16 cellular contexts compared by ENCODE assay signal in the genomic region with DNA sequence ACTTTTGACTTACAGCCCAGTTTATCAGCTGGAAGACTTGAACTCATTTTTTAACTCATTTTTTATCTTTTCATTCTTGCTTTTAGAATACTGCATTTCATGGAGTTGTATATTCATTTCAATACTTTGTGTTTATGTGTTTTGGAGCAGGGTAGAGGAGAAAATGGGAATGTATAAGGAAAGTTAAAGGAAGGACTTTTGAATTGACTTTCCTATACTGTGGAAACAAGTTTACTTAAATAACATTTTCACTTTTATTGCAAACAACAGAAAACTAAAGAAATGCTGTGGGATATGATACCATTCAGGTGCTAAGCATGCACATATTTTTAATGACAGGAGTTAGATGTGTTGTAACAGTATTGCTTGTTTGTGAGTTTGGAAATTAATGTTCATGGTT.
"Had no signal": no experiment of that assay in that cellular context is flagged by ENCODE, and none has a peak within 500 bp of the region (broad histone marks: within the 10 kb centered on the region; RNA-seq: fewer than 3 reads in every experiment).

No MANE protein-coding gene starts in this region.

- FAIRE-seq: TTC549 had no signal

- H3K36me3 ChIP-seq: adrenal gland, upper lobe of right lung had no signal

- H3K27ac ChIP-seq: adrenal gland, dorsolateral prefrontal cortex, neutrophil, SJCRH30, testis, upper lobe of right lung had no signal

- H3K9me3 ChIP-seq: adrenal gland, neutrophil, SJCRH30, testis, upper lobe of right lung had no signal

- DNase-seq: activated B cell treated with CpG ODN at 0.5 μM for 24 hours; activated CD4-positive, alpha-beta T cell treated with anti-CD3 and anti-CD28 coated beads, Interleukin-2, amount 50 U/mL, for 1 hour; activated gamma-delta T cell treated with Interleukin-2 at 50 U/mL for 16 hours; activated T-cell treated with anti-CD3 and anti-CD28 coated beads, Interleukin-2, amount 50 U/mL, for 1 hour; adrenal gland; dorsolateral prefrontal cortex; naive B cell; retina; SJCRH30; stimulated activated CD4-positive, alpha-beta T cell treated with anti-CD3 and anti-CD28 coated beads, Interleukin-2, amount 100 ng/mL, for 48 hours; stimulated activated naive CD4-positive, alpha-beta T cell; testis; upper lobe of right lung had no signal

- H3K27me3 ChIP-seq: adrenal gland, dorsolateral prefrontal cortex, neutrophil, SJCRH30, testis, upper lobe of right lung had no signal

- H3K27ac Mint-ChIP-seq: activated B cell treated with CpG ODN at 0.5 μM for 24 hours had no signal

- H3K27me3 Mint-ChIP-seq: activated B cell treated with CpG ODN at 0.5 μM for 24 hours, naive B cell had no signal

- H3K4me1 ChIP-seq: SJCRH30, testis had no signal

- H3K4me3 ChIP-seq: adrenal gland, dorsolateral prefrontal cortex, SJCRH30, testis, upper lobe of right lung had no signal

- ATAC-seq: left lobe of liver, upper lobe of right lung had no signal
